8 cellular contexts compared by ENCODE assay signal in the genomic region with DNA sequence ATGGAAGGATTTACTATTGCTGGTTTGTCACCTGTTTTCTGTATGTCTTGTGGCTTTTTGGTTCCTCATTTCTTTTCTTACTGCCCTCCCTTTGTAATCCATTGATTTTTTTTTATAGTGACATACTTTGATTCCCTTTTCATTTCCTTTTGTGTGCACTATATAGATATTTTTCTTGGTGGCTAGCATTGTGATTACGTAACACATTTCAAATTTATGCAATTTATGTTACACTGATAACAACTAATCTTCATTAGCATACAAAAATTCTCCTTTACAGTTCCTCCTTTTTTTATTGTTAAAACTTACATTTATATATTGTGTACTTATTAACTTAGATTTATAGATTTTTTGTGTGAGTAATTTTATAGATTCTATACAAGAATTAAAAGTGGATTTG.
"Had no signal": no experiment of that assay in that cellular context is flagged by ENCODE, and none has a peak within 500 bp of the region (broad histone marks: within the 10 kb centered on the region; RNA-seq: fewer than 3 reads in every experiment).

No MANE protein-coding gene starts in this region.

- H3K4me3 ChIP-seq: GM23248, HAP-1 had no signal

- H3K4me1 ChIP-seq: HAP-1 had no signal

- H3K36me3 ChIP-seq: HAP-1 had no signal

- H3K9ac ChIP-seq: GM23248 had no signal

- DNase-seq: GM23248, GOT3, H7, HFFc6, KBM-7 had no signal

- H2AFZ ChIP-seq: GM23248 had no signal

- ATAC-seq: HCT116 had no signal

- H3K27ac ChIP-seq: GM23248, HL-60 had no signal
